18 cellular contexts compared by ENCODE assay signal in the genomic region with DNA sequence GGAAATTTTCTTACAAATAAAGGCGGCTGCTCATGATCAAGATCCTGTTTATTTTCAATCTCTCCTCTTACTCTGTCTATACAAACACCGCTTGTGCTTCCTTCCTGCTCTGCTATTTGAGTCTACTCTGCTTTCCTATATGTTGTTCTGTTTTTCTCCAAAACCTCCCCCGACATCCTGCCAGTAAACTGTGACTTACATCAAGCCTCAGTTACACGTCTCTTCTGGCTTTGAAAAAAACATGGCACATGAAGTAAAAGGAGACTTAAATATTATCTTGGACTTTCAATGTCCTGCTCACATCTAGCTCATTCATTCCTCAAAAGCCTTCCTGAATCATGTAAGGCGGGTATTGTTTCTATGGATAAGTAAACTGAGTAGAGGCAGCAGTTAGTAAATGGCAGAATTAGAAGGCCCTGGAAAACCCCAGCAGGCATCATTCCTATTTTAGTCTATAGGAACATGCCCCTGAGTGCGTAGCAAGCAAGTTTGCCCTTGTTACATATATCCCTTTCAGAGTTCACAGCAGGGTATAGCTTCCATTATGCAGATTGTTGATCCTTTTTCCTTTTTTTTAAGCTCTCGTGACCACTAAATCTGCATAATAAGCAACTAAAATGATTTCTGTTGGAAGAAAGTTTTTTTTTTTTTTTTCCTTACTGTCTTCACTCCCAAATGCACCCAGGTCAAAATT.
DNase-seq lines count a peak whose midpoint lies in the region; ATAC-seq and TF ChIP-seq lines count a peak whose summit lies in the region.
"Had no signal": no experiment of that assay in that cellular context is flagged by ENCODE, and none has a peak within 500 bp of the region (broad histone marks: within the 10 kb centered on the region; RNA-seq: fewer than 3 reads in every experiment).

No MANE protein-coding gene starts in this region.

- peaks cover 60% of the 10 kb centered on the region for H3K9me3 Mint-ChIP-seq in nephron progenitor cell

- CTCF ChIA-PET in A673 (lab: Charles Lee) = interaction anchor here (0.6 to 0.7 kb wide), 3 partner anchors 16 to 228 kb away, joined by 3 to 5 read pairs (median 4); no protein-coding TSS in a partner anchor

- no peaks in the 10 kb centered on the region for H3K27me3 Mint-ChIP-seq in nephron progenitor cell (ENCODE audit: low read depth, poor library complexity)

- H3K9me3 ChIP-seq in A673 (ENCODE audit: low read depth, low read length, poor library complexity, severe bottlenecking) (peaks cover 7% of the 10 kb centered on the region), GM23248 (ENCODE audit: low read depth) (no peaks in the 10 kb centered on the region), adipocyte (ENCODE audit: control insufficient read depth, low read length) (peaks cover 11% of the 10 kb centered on the region), iPS-20b (ENCODE audit: insufficient read depth, low read depth, low read length) (0 out of 2 replicates have a peak, but pooled peaks cover 10% of the 10 kb centered on the region)
- H3K9me3 ChIP-seq: right lobe of liver had no signal

- H3K27ac Mint-ChIP-seq in nephron progenitor cell = no peak overlapping the region
- H3K27ac Mint-ChIP-seq: activated CD4-positive, alpha-beta memory T cell treated with anti-CD3 and anti-CD28 coated beads for 36 hours had no signal

- H3K4me2 ChIP-seq in GM23248 (ENCODE audit: unreplicated experiment) = no peak overlapping the region

- H3K4me1 Mint-ChIP-seq in nephron progenitor cell = no peaks in the 10 kb centered on the region

- 81 to 86% methylated on average over 7 of the region's 7 CpGs for WGBS in GM23248 (ENCODE audit: low coverage in 1 of 2, low lambda C conversion rate in 2 of 2, missing lambda C conversion rate in 2 of 2), 2 experiments

- peaks cover 24% of the 10 kb centered on the region for H3K36me3 Mint-ChIP-seq in nephron progenitor cell (ENCODE audit: low read depth)
- H3K36me3 Mint-ChIP-seq: activated CD4-positive, alpha-beta memory T cell treated with anti-CD3 and anti-CD28 coated beads for 36 hours had no signal

- POLR2A ChIA-PET in A673 (lab: Charles Lee; ENCODE audit: low non-redundant PET) = no interaction called here

- no peaks in the 10 kb centered on the region for H4K20me1 ChIP-seq in GM23248 (ENCODE audit: insufficient read depth)

- TF ChIP-seq CTCF in A673 (conservative IDR thresholded peaks at IDR 0.05; ENCODE audit: low read depth, low read length) = no peak
- no peak for TF ChIP-seq CTCF in nephron progenitor cell (IDR thresholded peaks at IDR 0.05)

- H3K27ac ChIP-seq in A673 (ENCODE audit: low read depth, low read length, poor library complexity, severe bottlenecking) (peak overlapping the region; percentile 70), GM23248 (no peak overlapping the region), iPS-20b (ENCODE audit: low read length) (no peak overlapping the region)
- H3K27ac ChIP-seq: right lobe of liver had no signal

- H3K9ac ChIP-seq in GM23248 (peak overlapping the region; percentile 51), adipocyte (ENCODE audit: low read length) (no peak overlapping the region), iPS-20b (ENCODE audit: low read depth, low read length) (no peak overlapping the region)

- no peaks in the 10 kb centered on the region for H3K9me2 ChIP-seq in GM23248 (ENCODE audit: insufficient read depth)

- intact Hi-C loops in A673 (cut with micrococcal nuclease; ENCODE audit: unreplicated experiment) = no loop called here

- no TSS peak for BruUV-seq in A673 (replicated peaks; lab: Mats Ljungman, UMichigan)

- in situ Hi-C loops in GM23248 (cut with MboI) = no loop called here

- H3K4me1 ChIP-seq in A673 (ENCODE audit: insufficient read depth, low read length, poor library complexity, severe bottlenecking) (peaks cover 26% of the 10 kb centered on the region), GM23248 (ENCODE audit: insufficient read depth) (peaks cover 5% of the 10 kb centered on the region; the same call in 1 of the 2 replicates), adipocyte (ENCODE audit: control insufficient read depth, insufficient read depth, low read length) (peaks cover 4% of the 10 kb centered on the region), iPS-20b (ENCODE audit: insufficient read depth, low read length) (peaks cover 23% of the 10 kb centered on the region)
- H3K4me1 ChIP-seq: right lobe of liver had no signal

- no peaks in the 10 kb centered on the region for H3K27me3 ChIP-seq in A673 (replicated peaks; ENCODE audit: insufficient read depth, low read depth, low read length, poor library complexity)
- no peaks in the 10 kb centered on the region for H3K27me3 ChIP-seq in GM23248 (replicated peaks; ENCODE audit: insufficient read depth)
- H3K27me3 ChIP-seq in adipocyte (replicated peaks; ENCODE audit: control insufficient read depth, insufficient read depth, low read length) = no peaks in the 10 kb centered on the region
- peaks cover 48% of the 10 kb centered on the region for H3K27me3 ChIP-seq in iPS-20b (ENCODE audit: insufficient read depth, low read length)
- H3K27me3 ChIP-seq: right lobe of liver had no signal

- H2AFZ ChIP-seq in GM23248 = peak overlapping the region; percentile 77

- H3F3A ChIP-seq in GM23248 (ENCODE audit: insufficient read depth) = no peaks in the 10 kb centered on the region

- H3K4me3 Mint-ChIP-seq in nephron progenitor cell = no peak overlapping the region
- H3K4me3 Mint-ChIP-seq: activated CD4-positive, alpha-beta memory T cell treated with anti-CD3 and anti-CD28 coated beads for 36 hours; activated T-cell treated with anti-CD3 and anti-CD28 coated beads, Interleukin-2, amount 50 U/mL, for 4 hours had no signal

- H3K79me2 ChIP-seq in GM23248 (ENCODE audit: insufficient read depth) = no peaks in the 10 kb centered on the region

- H3K36me3 ChIP-seq in A673 (ENCODE audit: insufficient read depth, low read length, poor library complexity, severe bottlenecking) (no peaks in the 10 kb centered on the region), GM23248 (ENCODE audit: low read depth) (no peaks in the 10 kb centered on the region), adipocyte (ENCODE audit: control insufficient read depth, insufficient read depth, low read length, severe bottlenecking) (no peaks in the 10 kb centered on the region), iPS-20b (ENCODE audit: insufficient read depth, low read depth, low read length) (no peaks in the 10 kb centered on the region)
- H3K36me3 ChIP-seq: right lobe of liver had no signal

- no peak overlapping the region for H3K4me3 ChIP-seq in A673 (ENCODE audit: low read depth, low read length, poor library complexity, severe bottlenecking)
- H3K4me3 ChIP-seq in GM23248 = peak overlapping the region; percentile 57
- H3K4me3 ChIP-seq in adipocyte (ENCODE audit: low read length) = peak overlapping the region; percentile 58
- H3K4me3 ChIP-seq in iPS-20b (ENCODE audit: low read length) = peak overlapping the region; percentile 56

- ATAC-seq in GM21825 (IDR thresholded peaks at IDR 0.05; ENCODE audit: unreplicated experiment) = no peak
- ATAC-seq: activated T-cell treated with anti-CD3 and anti-CD28 coated beads, Interleukin-2, amount 50 U/mL, for 4 hours had no signal

- DNase-seq in A673 (ENCODE audit: low spot score) = peak; percentile 93
- DNase-seq in GM23248 = no peak
- no peak for DNase-seq in adipocyte (ENCODE audit: low read depth)
- DNase-seq in nephron progenitor cell = no peak
- DNase-seq in central memory CD4-positive, alpha-beta T cell = no peak
- no peak for DNase-seq in SW480 (ENCODE audit: low spot score)
- DNase-seq: activated T-cell treated with anti-CD3 and anti-CD28 coated beads, Interleukin-2, amount 50 U/mL, for 4 hours; COR-L47; effector memory CD4-positive, alpha-beta T cell; foreskin melanocyte; KBM-7; NCI-H1105; NCI-H774; stimulated activated CD4-positive, alpha-beta T cell treated with anti-CD3 and anti-CD28 coated beads, Interleukin-1b, Interleukin-23, amount 100 ng/mL, for 48 hours had no signal
